ENCODE assay signal across 30 cellular contexts in the genomic region with DNA sequence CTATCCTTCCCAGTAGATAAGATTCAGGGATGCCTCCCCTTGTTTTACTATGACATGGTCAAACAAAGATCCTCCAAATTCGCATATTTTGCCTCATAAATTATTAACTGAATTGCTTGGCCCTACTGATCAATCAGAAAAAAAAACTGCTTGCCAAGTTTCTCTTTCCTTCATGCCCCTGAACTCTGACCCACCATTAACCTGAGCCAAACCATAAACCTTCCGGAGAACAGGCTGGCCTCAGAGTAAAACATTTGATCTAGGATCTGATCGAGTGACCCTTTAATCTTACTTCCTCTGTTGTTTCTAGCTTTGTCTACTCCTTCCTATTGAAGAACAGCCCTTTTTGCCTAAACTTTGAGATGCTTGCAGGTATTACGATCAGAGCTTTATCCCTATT.
"Had no signal": no experiment of that assay in that cellular context is flagged by ENCODE, and none has a peak within 500 bp of the region (broad histone marks: within the 10 kb centered on the region; RNA-seq: fewer than 3 reads in every experiment).

No MANE protein-coding gene starts in this region.

- H3K9me3 ChIP-seq: neutrophil, pancreas, psoas muscle, suprapubic skin, testis, transverse colon, upper lobe of right lung, uterus had no signal

- H3K27me3 ChIP-seq: neutrophil, spleen, suprapubic skin, testis, tibial artery, transverse colon, upper lobe of right lung, uterus had no signal

- H3K36me3 Mint-ChIP-seq: naive thymus-derived CD4-positive, alpha-beta T cell; natural killer cell; stimulated activated memory B cell treated with anti-CD40 and anti-IgM and Interleukin-4, amounts not matched to agents 10 μg/mL and 1 μg/mL and 100 μg/mL, for 72 hours; type B pancreatic cell had no signal

- H3K9me3 Mint-ChIP-seq: type B pancreatic cell had no signal

- H3K4me3 Mint-ChIP-seq: naive thymus-derived CD4-positive, alpha-beta T cell; natural killer cell; nephron; neural crest cell; stimulated activated memory B cell treated with anti-CD40 and anti-IgM and Interleukin-4, amounts not matched to agents 10 μg/mL and 1 μg/mL and 100 μg/mL, for 72 hours; stimulated activated naive CD8-positive, alpha-beta T cell treated with anti-CD3 and anti-CD28 coated beads, Interleukin-15, amount 100 ng/mL, for 72 hours; type B pancreatic cell had no signal

- DNase-seq: naive thymus-derived CD4-positive, alpha-beta T cell; natural killer cell; nucleus accumbens; pancreas; psoas muscle; right cardiac atrium; spleen; stimulated activated CD4-positive, alpha-beta T cell treated with anti-CD3 and anti-CD28 coated beads, Interleukin-12 subunit alpha, Interleukin-12 subunit beta, amount 100 ng/mL, for 4 hours; stimulated activated CD4-positive, alpha-beta T cell treated with anti-CD3 and anti-CD28 coated beads, Interleukin-1b, Interleukin-23, amount 100 ng/mL, for 48 hours; stimulated activated CD4-positive, alpha-beta T cell treated with anti-CD3 and anti-CD28 coated beads, Interleukin-4, amount 100 ng/mL, for 1 hour; stimulated activated CD4-positive, alpha-beta T cell treated with anti-CD3 and anti-CD28 coated beads, Interleukin-4, amount 100 ng/mL, for 4 hours; stimulated activated CD8-positive, alpha-beta memory T cell treated with anti-CD3 and anti-CD28 coated beads, Interleukin-4, amount 100 ng/mL, for 48 hours; stimulated activated naive CD4-positive, alpha-beta T cell; stimulated activated naive CD8-positive, alpha-beta T cell treated with anti-CD3 and anti-CD28 coated beads, Interleukin-15, amount 100 ng/mL, for 72 hours; stimulated activated naive CD8-positive, alpha-beta T cell treated with anti-CD3 and anti-CD28 coated beads, Interleukin-15, Interleukin-2, amounts not matched to agents 100 U/mL and 50 U/mL, for 24 hours; substantia nigra; testis; tibial artery; transverse colon; upper lobe of right lung; uterus had no signal

- ATAC-seq: naive thymus-derived CD4-positive, alpha-beta T cell; natural killer cell; pancreas; psoas muscle; right cardiac atrium; sciatic nerve; stimulated activated memory B cell treated with anti-CD40 and anti-IgM and Interleukin-4, amounts not matched to agents 10 μg/mL and 1 μg/mL and 100 μg/mL, for 72 hours; stimulated activated naive CD8-positive, alpha-beta T cell treated with anti-CD3 and anti-CD28 coated beads, Interleukin-15, amount 100 ng/mL, for 72 hours; stimulated activated naive CD8-positive, alpha-beta T cell treated with anti-CD3 and anti-CD28 coated beads, Interleukin-15, Interleukin-2, amounts not matched to agents 100 U/mL and 50 U/mL, for 24 hours; upper lobe of right lung had no signal

- H3K4me1 ChIP-seq: pancreas, psoas muscle, spleen, suprapubic skin, testis, tibial artery, transverse colon, upper lobe of right lung, uterus had no signal

- H3K36me3 ChIP-seq: neutrophil, pancreas, spleen, suprapubic skin, tibial artery, transverse colon, upper lobe of right lung, uterus had no signal

- H3K27ac Mint-ChIP-seq: naive thymus-derived CD4-positive, alpha-beta T cell; natural killer cell; nephron; stimulated activated memory B cell treated with anti-CD40 and anti-IgM and Interleukin-4, amounts not matched to agents 10 μg/mL and 1 μg/mL and 100 μg/mL, for 72 hours; stimulated activated naive CD8-positive, alpha-beta T cell treated with anti-CD3 and anti-CD28 coated beads, Interleukin-15, amount 100 ng/mL, for 72 hours; type B pancreatic cell had no signal

- H3K27me3 Mint-ChIP-seq: naive thymus-derived CD4-positive, alpha-beta T cell; stimulated activated memory B cell treated with anti-CD40 and anti-IgM and Interleukin-4, amounts not matched to agents 10 μg/mL and 1 μg/mL and 100 μg/mL, for 72 hours; stimulated activated naive CD8-positive, alpha-beta T cell treated with anti-CD3 and anti-CD28 coated beads, Interleukin-15, amount 100 ng/mL, for 72 hours; type B pancreatic cell had no signal

- H3K4me2 ChIP-seq: smooth muscle cell had no signal

- H3K27ac ChIP-seq: neutrophil, pancreas, psoas muscle, skin epidermis, spleen, suprapubic skin, testis, tibial artery, transverse colon, upper lobe of right lung, uterus had no signal

- H3K4me1 Mint-ChIP-seq: naive thymus-derived CD4-positive, alpha-beta T cell; natural killer cell; nephron; stimulated activated memory B cell treated with anti-CD40 and anti-IgM and Interleukin-4, amounts not matched to agents 10 μg/mL and 1 μg/mL and 100 μg/mL, for 72 hours; stimulated activated naive CD8-positive, alpha-beta T cell treated with anti-CD3 and anti-CD28 coated beads, Interleukin-15, amount 100 ng/mL, for 72 hours had no signal

- H3K4me3 ChIP-seq: pancreas, psoas muscle, skin epidermis, smooth muscle cell, spleen, suprapubic skin, testis, tibial artery, transverse colon, upper lobe of right lung, uterus had no signal
